Comparison of ENCODE assay signal across 15 cellular contexts in genomic region chr1:18037651-18038050, GRCh38.
DNase-seq lines count a peak whose midpoint lies in the region; ATAC-seq and TF ChIP-seq lines count a peak whose summit lies in the region.
"Had no signal": no experiment of that assay in that cellular context is flagged by ENCODE, and none has a peak within 500 bp of the region (broad histone marks: within the 10 kb centered on the region; RNA-seq: fewer than 3 reads in every experiment).

No MANE protein-coding gene starts in this region.

- no peak overlapping the region for H3K4me3 Mint-ChIP-seq in natural killer cell
- H3K4me3 Mint-ChIP-seq: CD8-positive, alpha-beta T cell; T-helper 17 cell had no signal

- H3K4me1 Mint-ChIP-seq in natural killer cell = no peaks in the 10 kb centered on the region
- H3K4me1 Mint-ChIP-seq: T-helper 17 cell had no signal

- no peak overlapping the region for H3K27ac Mint-ChIP-seq in natural killer cell
- H3K27ac Mint-ChIP-seq: CD8-positive, alpha-beta T cell; T-helper 17 cell had no signal

- no peaks in the 10 kb centered on the region for H3K36me3 Mint-ChIP-seq in natural killer cell
- H3K36me3 Mint-ChIP-seq: CD8-positive, alpha-beta T cell had no signal

- DNase-seq in DMS153 treated with DMSO at 0.1 percent for 48 hours (lab: John Stamatoyannopoulos, UW; ENCODE audit: unreplicated experiment) (peak; percentile 43), NCI-H187 (lab: John Stamatoyannopoulos, UW) (peak; percentile 23 to 74), NCI-H748 (lab: John Stamatoyannopoulos, UW; ENCODE audit: unreplicated experiment) (peak; percentile 37), germinal center (ENCODE audit: low spot score) (peak; percentile 46), SIG-M5 (lab: John Stamatoyannopoulos, UW) (no peak), NOMO-1 treated with DMSO at 0.1 percent for 48 hours (lab: John Stamatoyannopoulos, UW; ENCODE audit: unreplicated experiment) (no peak), natural killer cell (no peak)
- DNase-seq: CD8-positive, alpha-beta T cell; HCEC 1CT; NCI-H1436 treated with DMSO at 0.1 percent for 48 hours; NCI-H345; PC-3; T-helper 17 cell had no signal

- TF ChIP-seq CTCF in natural killer cell (IDR thresholded peaks at IDR 0.05) = no peak

- no peak for ATAC-seq in natural killer cell
- ATAC-seq: CD8-positive, alpha-beta T cell; PC-3; Right ventricle myocardium inferior; SK-N-SH treated with all-trans-retinoic acid at 6 μM for 48 hours; T-helper 17 cell had no signal

- no peaks in the 10 kb centered on the region for H3K9me3 Mint-ChIP-seq in natural killer cell
- H3K9me3 Mint-ChIP-seq: CD8-positive, alpha-beta T cell had no signal

- intact Hi-C loops in natural killer cell (cut with micrococcal nuclease) = no loop called here

- H3K27me3 Mint-ChIP-seq in natural killer cell (ENCODE audit: low read depth in 2 of 2) = peaks cover 11 to 18% of the 10 kb centered on the region in 2 donors

Comparison
In these comparisons a context has a peak if more than half of its experiments do, and no peak if none do; other contexts are left out.
1. DNase-seq: peak in DMS153 treated with DMSO at 0.1 percent for 48 hours (single experiment), NCI-H187 (2 of 2), NCI-H748 (single experiment) and germinal center (single experiment); none in SIG-M5 (single experiment), NOMO-1 treated with DMSO at 0.1 percent for 48 hours (single experiment) and natural killer cell (single experiment).